In genomic region chr6:109008951-109009760, GRCh38 we compare ENCODE assay signal across 8 cellular contexts.
DNase-seq lines count a peak whose midpoint lies in the region; ATAC-seq and TF ChIP-seq lines count a peak whose summit lies in the region.

No MANE protein-coding gene starts in this region.

- no peaks in the 10 kb centered on the region for H3K79me2 ChIP-seq in OCI-LY3 (ENCODE audit: low read length)

- peak overlapping the region; percentile 77 for H3K27ac ChIP-seq in HUES6 (ENCODE audit: low read depth, low read length)
- no peak overlapping the region for H3K27ac ChIP-seq in OCI-LY3 (ENCODE audit: low read length)
- H3K27ac ChIP-seq in mucosa of rectum (ENCODE audit: low read depth in 2 of 2, low read length in 2 of 2), result peak overlapping the region; percentile 96

- peak overlapping the region; percentile 97 for H3K4me2 ChIP-seq in OCI-LY3 (ENCODE audit: low read length)

- DNase-seq in COLO829 (ENCODE audit: low spot score), result peak; percentile 65
- peak; percentile 95 for DNase-seq in activated T-cell treated with anti-CD3 and anti-CD28 coated beads, Interleukin-2, amount 50 U/mL, for 1 hour
- peak; percentile 92 to 96 for DNase-seq in erythroblast (lab: John Stamatoyannopoulos, UW)
- peak; percentile 88 for DNase-seq in stimulated activated CD8-positive, alpha-beta memory T cell treated with anti-CD3 and anti-CD28 coated beads, Interleukin-4, amount 100 ng/mL, for 24 hours (ENCODE audit: low read depth)

- TF ChIP-seq POLR2A in erythroblast (IDR thresholded peaks at IDR 0.05; ENCODE audit: low read length), result peak; percentile 75

- H3K9me3 ChIP-seq in HUES6 (ENCODE audit: control insufficient read depth, insufficient read depth, low read depth, low read length) (no peaks in the 10 kb centered on the region), OCI-LY3 (ENCODE audit: insufficient read depth, low read length) (no peaks in the 10 kb centered on the region), mucosa of rectum (ENCODE audit: control insufficient read depth in 2 of 2, low read length in 2 of 2) (no peaks in the 10 kb centered on the region)

- peak overlapping the region; percentile 93 for H3K4me3 ChIP-seq in HUES6 (ENCODE audit: low read depth, low read length)
- H3K4me3 ChIP-seq in OCI-LY3 (ENCODE audit: low read length), result peak overlapping the region; percentile 86
- H3K4me3 ChIP-seq in mucosa of rectum (ENCODE audit: low read length in 2 of 2), result peak overlapping the region; percentile 93 to 96

- H3K36me3 ChIP-seq in HUES6 (ENCODE audit: control insufficient read depth, insufficient read depth, low read length) (no peaks in the 10 kb centered on the region), OCI-LY3 (replicated peaks; ENCODE audit: low read depth, low read length) (no peaks in the 10 kb centered on the region), mucosa of rectum (ENCODE audit: control insufficient read depth in 2 of 2, insufficient read depth in 2 of 2, low read length in 2 of 2) (no peaks in the 10 kb centered on the region)

- H2AFZ ChIP-seq in OCI-LY3 (ENCODE audit: low read depth, low read length), result peak overlapping the region; percentile 74

- ATAC-seq in GM21423 (IDR thresholded peaks at IDR 0.05; ENCODE audit: unreplicated experiment), result peak; percentile 97

- H3K27me3 ChIP-seq in HUES6 (ENCODE audit: control insufficient read depth, insufficient read depth, low read length) (no peaks in the 10 kb centered on the region), OCI-LY3 (ENCODE audit: low read depth, low read length) (peaks cover 10% of the 10 kb centered on the region; the same call in 1 of the 2 replicates), mucosa of rectum (ENCODE audit: control insufficient read depth in 2 of 2, insufficient read depth in 2 of 2, low read length in 2 of 2) (no peaks in the 10 kb centered on the region)

- no peak for TF ChIP-seq CTCF in OCI-LY3 (IDR thresholded peaks at IDR 0.05; ENCODE audit: low read depth, low read length)

- peaks cover 6% of the 10 kb centered on the region; the same call in 1 of the 2 replicates for H4K20me1 ChIP-seq in OCI-LY3 (ENCODE audit: insufficient read depth, low read length)

- H3K4me1 ChIP-seq in HUES6 (ENCODE audit: control insufficient read depth, insufficient read depth, low read length) (peaks cover 21% of the 10 kb centered on the region), OCI-LY3 (ENCODE audit: low read length) (peaks cover 18% of the 10 kb centered on the region), mucosa of rectum (ENCODE audit: control insufficient read depth in 2 of 2, insufficient read depth in 2 of 2, low read length in 2 of 2) (peaks cover 15 to 22% of the 10 kb centered on the region in 2 donors)

- H3K9ac ChIP-seq in HUES6 (ENCODE audit: low read length), result peak overlapping the region; percentile 84
- H3K9ac ChIP-seq in OCI-LY3 (ENCODE audit: low read length), result peak overlapping the region; percentile 69
- H3K9ac ChIP-seq in mucosa of rectum (ENCODE audit: low read depth in 1 of 2, low read length in 2 of 2), result peak overlapping the region; percentile 96 to 97
